ENCODE assay signal across 1 cellular context in the genomic region with DNA sequence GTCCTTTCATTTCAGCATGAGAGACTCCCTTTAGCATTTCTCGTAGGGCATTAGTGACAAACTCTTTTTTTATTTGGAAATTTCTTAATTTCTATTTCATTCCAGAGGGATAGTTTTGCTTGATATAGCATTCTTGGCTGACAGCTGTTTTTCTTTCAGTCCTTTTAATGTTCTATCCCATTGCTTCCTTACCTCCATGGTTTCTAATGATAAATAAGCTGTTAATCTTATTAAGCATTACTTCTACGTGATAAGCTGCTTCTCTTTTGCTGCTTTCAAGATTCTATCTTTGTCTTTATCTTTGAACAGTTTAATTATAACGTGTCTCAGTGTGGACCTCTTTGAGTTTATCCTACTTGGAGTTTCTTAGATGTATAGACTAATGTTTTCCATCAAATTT.
TF ChIP-seq lines count a peak whose summit lies in the region.

No MANE protein-coding gene starts in this region.

TF ChIP-seq in GM23338, 12 proteins besides CTCF, POLR2A, EP300 and RAD21 (continued from another document):
- TF ChIP-seq, protein P1, sequence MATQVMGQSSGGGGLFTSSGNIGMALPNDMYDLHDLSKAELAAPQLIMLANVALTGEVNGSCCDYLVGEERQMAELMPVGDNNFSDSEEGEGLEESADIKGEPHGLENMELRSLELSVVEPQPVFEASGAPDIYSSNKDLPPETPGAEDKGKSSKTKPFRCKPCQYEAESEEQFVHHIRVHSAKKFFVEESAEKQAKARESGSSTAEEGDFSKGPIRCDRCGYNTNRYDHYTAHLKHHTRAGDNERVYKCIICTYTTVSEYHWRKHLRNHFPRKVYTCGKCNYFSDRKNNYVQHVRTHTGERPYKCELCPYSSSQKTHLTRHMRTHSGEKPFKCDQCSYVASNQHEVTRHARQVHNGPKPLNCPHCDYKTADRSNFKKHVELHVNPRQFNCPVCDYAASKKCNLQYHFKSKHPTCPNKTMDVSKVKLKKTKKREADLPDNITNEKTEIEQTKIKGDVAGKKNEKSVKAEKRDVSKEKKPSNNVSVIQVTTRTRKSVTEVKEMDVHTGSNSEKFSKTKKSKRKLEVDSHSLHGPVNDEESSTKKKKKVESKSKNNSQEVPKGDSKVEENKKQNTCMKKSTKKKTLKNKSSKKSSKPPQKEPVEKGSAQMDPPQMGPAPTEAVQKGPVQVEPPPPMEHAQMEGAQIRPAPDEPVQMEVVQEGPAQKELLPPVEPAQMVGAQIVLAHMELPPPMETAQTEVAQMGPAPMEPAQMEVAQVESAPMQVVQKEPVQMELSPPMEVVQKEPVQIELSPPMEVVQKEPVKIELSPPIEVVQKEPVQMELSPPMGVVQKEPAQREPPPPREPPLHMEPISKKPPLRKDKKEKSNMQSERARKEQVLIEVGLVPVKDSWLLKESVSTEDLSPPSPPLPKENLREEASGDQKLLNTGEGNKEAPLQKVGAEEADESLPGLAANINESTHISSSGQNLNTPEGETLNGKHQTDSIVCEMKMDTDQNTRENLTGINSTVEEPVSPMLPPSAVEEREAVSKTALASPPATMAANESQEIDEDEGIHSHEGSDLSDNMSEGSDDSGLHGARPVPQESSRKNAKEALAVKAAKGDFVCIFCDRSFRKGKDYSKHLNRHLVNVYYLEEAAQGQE (IDR thresholded peaks at IDR 0.05; ENCODE audit: unreplicated experiment): no peak
- TF ChIP-seq ZNF114 (CRISPR knock-in tag; IDR thresholded peaks at IDR 0.05) (no peak), JUNB (IDR thresholded peaks at IDR 0.05; ENCODE audit: unreplicated experiment) (no peak), STAT1 (IDR thresholded peaks at IDR 0.05; ENCODE audit: unreplicated experiment) (no peak), NANOG (IDR thresholded peaks at IDR 0.05; ENCODE audit: borderline replicate concordance) (no peak), ZNF462 (CRISPR knock-in tag; IDR thresholded peaks at IDR 0.05) (no peak)
